In the genomic region with DNA sequence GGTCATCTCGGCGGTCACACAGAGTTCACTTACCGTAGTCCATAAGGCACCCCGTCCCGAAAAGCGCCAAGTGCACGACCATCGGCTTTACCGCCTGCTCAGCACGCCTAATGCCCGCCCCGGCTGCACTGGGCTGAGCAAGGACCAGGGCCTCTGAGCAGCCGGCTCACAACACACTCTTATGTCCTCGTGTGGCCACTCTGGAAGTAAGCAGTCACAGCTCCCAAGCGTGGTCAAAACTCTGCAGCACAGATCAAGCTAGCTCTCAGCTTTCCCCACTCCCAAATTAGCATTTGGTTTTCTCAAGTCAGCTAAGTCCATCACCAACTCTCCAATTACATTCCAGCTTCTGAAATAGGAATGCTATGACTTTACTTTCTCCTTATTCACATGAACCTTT, we compare ENCODE assay signal across 1 cellular context.
TF ChIP-seq lines count a peak whose summit lies in the region.

No MANE protein-coding gene starts in this region.

TF ChIP-seq in H1, 55 proteins besides CTCF, POLR2A, EP300 and RAD21 (continued from another document):
- TF ChIP-seq, protein P1, sequence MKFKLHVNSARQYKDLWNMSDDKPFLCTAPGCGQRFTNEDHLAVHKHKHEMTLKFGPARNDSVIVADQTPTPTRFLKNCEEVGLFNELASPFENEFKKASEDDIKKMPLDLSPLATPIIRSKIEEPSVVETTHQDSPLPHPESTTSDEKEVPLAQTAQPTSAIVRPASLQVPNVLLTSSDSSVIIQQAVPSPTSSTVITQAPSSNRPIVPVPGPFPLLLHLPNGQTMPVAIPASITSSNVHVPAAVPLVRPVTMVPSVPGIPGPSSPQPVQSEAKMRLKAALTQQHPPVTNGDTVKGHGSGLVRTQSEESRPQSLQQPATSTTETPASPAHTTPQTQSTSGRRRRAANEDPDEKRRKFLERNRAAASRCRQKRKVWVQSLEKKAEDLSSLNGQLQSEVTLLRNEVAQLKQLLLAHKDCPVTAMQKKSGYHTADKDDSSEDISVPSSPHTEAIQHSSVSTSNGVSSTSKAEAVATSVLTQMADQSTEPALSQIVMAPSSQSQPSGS (IDR thresholded peaks at IDR 0.05; ENCODE audit: low read length), result no peak
- TF ChIP-seq TAF7 (optimal IDR thresholded peaks at IDR 0.05; ENCODE audit: borderline replicate concordance, low read depth, low read length), result no peak
